In the genomic region with DNA sequence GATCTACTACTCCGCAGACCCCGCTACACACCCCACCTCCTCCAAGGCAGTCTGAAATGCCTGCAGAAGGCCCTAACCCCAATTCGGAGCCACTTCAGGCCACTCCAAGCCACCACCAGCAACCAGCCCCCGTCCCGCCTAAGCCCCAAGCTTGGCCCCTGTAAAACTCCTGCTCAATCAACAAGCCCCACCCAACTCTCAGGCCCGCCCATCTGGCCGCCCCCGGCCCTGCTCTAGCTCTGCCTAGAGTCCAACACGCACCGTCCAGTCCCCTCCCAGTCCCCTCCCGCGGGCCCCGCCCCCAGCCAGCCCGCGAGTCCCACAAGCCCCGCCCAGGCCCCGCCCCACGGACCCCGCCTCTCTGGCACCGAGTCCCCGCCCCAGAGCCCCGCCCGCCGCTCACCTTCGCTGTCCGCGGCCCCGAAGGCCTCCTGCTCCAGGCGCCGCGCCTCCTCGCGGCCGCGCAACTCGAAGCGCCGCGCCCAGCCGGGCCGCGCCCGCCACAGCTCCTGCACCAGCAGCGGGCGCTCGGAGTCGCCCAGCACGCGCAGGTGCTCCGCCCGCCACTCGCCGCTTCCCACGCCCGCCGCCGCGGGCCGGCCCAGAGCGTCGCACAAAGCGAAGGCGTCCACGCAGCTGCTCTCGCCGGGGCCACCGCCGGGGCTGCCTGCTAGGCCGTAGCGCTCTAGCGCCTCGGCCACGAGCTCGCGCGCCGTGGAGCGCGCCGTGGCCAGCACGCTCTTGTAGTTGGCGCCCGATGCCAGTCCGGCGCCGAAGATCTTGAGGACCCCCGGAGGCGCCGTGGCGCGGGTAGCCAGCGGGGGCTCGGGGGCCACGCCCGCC, we compare ENCODE assay signal across 1 cellular context.
A peak's percentile ranks its signal among the peaks of the same experiment; 100 is the strongest.
TF ChIP-seq lines count a peak whose summit lies in the region.

No MANE protein-coding gene starts in this region.

TF ChIP-seq in K562, 482 proteins besides CTCF, POLR2A, EP300 and RAD21 (continued from another document and continues in another):
- TF ChIP-seq CHD7 (IDR thresholded peaks at IDR 0.05; ENCODE audit: low read depth, low read length), result no peak
- no peak; the same call in none of the 2 replicates for TF ChIP-seq GATAD2B (IDR thresholded peaks at IDR 0.05; ENCODE audit: borderline replicate concordance)
- no peak for TF ChIP-seq ZNF217 (CRISPR knock-in tag; IDR thresholded peaks at IDR 0.05)
- no peak for TF ChIP-seq NFRKB (IDR thresholded peaks at IDR 0.05; ENCODE audit: low read depth)
- TF ChIP-seq FIP1L1 (IDR thresholded peaks at IDR 0.05; ENCODE audit: low read depth, low read length, poor library complexity, severe bottlenecking), result peak; percentile 59
- peak; percentile 54 for TF ChIP-seq SOX6 (IDR thresholded peaks at IDR 0.05)
- no peak for TF ChIP-seq ILK (tag; IDR thresholded peaks at IDR 0.05; ENCODE audit: borderline replicate concordance, low read depth)
- peak; percentile 77 for TF ChIP-seq EGR1 (conservative IDR thresholded peaks at IDR 0.05)
- no peak; the same call in 1 of the 2 replicates for TF ChIP-seq TOE1 (IDR thresholded peaks at IDR 0.05; ENCODE audit: borderline replicate concordance)
- TF ChIP-seq TOE1 (CRISPR knock-in tag; IDR thresholded peaks at IDR 0.05; ENCODE audit: borderline replicate concordance, low read depth), result no peak
- no peak for TF ChIP-seq PRPF4 (IDR thresholded peaks at IDR 0.05; ENCODE audit: insufficient read depth, low read depth, low read length, poor library complexity, severe bottlenecking)
- no peak for TF ChIP-seq SNRNP70 (optimal IDR thresholded peaks at IDR 0.05; ENCODE audit: low read depth, low read length)
- peak; percentile 78; the same call in 1 of the 2 replicates for TF ChIP-seq BHLHE40 (IDR thresholded peaks at IDR 0.05; ENCODE audit: low read length)
- TF ChIP-seq SPI1 (IDR thresholded peaks at IDR 0.05; ENCODE audit: borderline replicate concordance, low read depth, low read length), result no peak
- no peak for TF ChIP-seq ARHGAP35 (IDR thresholded peaks at IDR 0.05; ENCODE audit: partially characterized antibody)
- TF ChIP-seq FOXA3 (CRISPR knock-in tag; conservative IDR thresholded peaks at IDR 0.05 in 1 of 2, IDR thresholded peaks at IDR 0.05 in 1 of 2), result no peak
- peak; percentile 92; the same call in 1 of the 2 replicates for TF ChIP-seq ERF (CRISPR knock-in tag; IDR thresholded peaks at IDR 0.05)
- no peak for TF ChIP-seq ZNF644 (tag; IDR thresholded peaks at IDR 0.05; ENCODE audit: low read depth)
- TF ChIP-seq ZNF77 (CRISPR knock-in tag; IDR thresholded peaks at IDR 0.05), result no peak
- no peak for TF ChIP-seq RBM14 (IDR thresholded peaks at IDR 0.05; ENCODE audit: borderline replicate concordance, insufficient read depth, low read depth, low read length)
- TF ChIP-seq JUND (IDR thresholded peaks at IDR 0.05; ENCODE audit: borderline replicate concordance, low read depth, low read length), result peak; percentile 32; the same call in 1 of the 2 replicates
- no peak; the same call in 2 of the 3 replicates for TF ChIP-seq JUND (tag; IDR thresholded peaks at IDR 0.05; ENCODE audit: borderline replicate concordance, low read depth, low read length)
- no peak for TF ChIP-seq ZBED1 (IDR thresholded peaks at IDR 0.05)
- TF ChIP-seq HDAC3 (IDR thresholded peaks at IDR 0.05; ENCODE audit: borderline replicate concordance, partially characterized antibody), result no peak
- TF ChIP-seq NR1H2 (CRISPR knock-in tag; IDR thresholded peaks at IDR 0.05), result no peak
- no peak for TF ChIP-seq TRIM28 (IDR thresholded peaks at IDR 0.05)
- TF ChIP-seq ZNF518B (CRISPR knock-in tag; IDR thresholded peaks at IDR 0.05), result no peak
- no peak for TF ChIP-seq ZNF124 (CRISPR knock-in tag; IDR thresholded peaks at IDR 0.05)
- TF ChIP-seq XRCC4 (IDR thresholded peaks at IDR 0.05; ENCODE audit: extremely low read depth, insufficient read depth, insufficient read length), result no peak
- TF ChIP-seq GATA2 (CRISPR knock-in tag; IDR thresholded peaks at IDR 0.05), result no peak
- peak; percentile 57; the same call in 1 of the 2 replicates for TF ChIP-seq ZNF24 (IDR thresholded peaks at IDR 0.05)
- no peak for TF ChIP-seq HMG20B (CRISPR knock-in tag; IDR thresholded peaks at IDR 0.05)
- TF ChIP-seq TAF7 (tag; IDR thresholded peaks at IDR 0.05), result no peak
- TF ChIP-seq FUS (optimal IDR thresholded peaks at IDR 0.05; ENCODE audit: low read depth, low read length), result peak; percentile 65
- TF ChIP-seq ZNF12 (CRISPR knock-in tag; IDR thresholded peaks at IDR 0.05), result peak; percentile 45; the same call in 1 of the 2 replicates
- no peak for TF ChIP-seq ZNF586 (CRISPR knock-in tag; conservative IDR thresholded peaks at IDR 0.05)
- TF ChIP-seq XRCC3 (IDR thresholded peaks at IDR 0.05), result no peak
- TF ChIP-seq KDM1A (IDR thresholded peaks at IDR 0.05), result no peak
- TF ChIP-seq ZNF212 (CRISPR knock-in tag; IDR thresholded peaks at IDR 0.05), result no peak
- TF ChIP-seq PHB2 (IDR thresholded peaks at IDR 0.05; ENCODE audit: low read depth), result peak; percentile 9; the same call in 1 of the 2 replicates
- no peak for TF ChIP-seq ZSCAN32 (CRISPR knock-in tag; IDR thresholded peaks at IDR 0.05)
- TF ChIP-seq SREBF1 (IDR thresholded peaks at IDR 0.05; ENCODE audit: borderline replicate concordance, low read depth, low read length), result no peak
- TF ChIP-seq ATF1 (CRISPR knock-in tag; IDR thresholded peaks at IDR 0.05), result no peak
- peak; percentile 63 for TF ChIP-seq ATF1 (tag; IDR thresholded peaks at IDR 0.05)
- no peak for TF ChIP-seq ZNF274 (IDR thresholded peaks at IDR 0.05; ENCODE audit: borderline replicate concordance, low read depth, low read length)
- TF ChIP-seq SRSF9 (IDR thresholded peaks at IDR 0.05; ENCODE audit: borderline replicate concordance, low read depth, low read length), result no peak
- no peak for TF ChIP-seq PHF21A (IDR thresholded peaks at IDR 0.05; ENCODE audit: borderline replicate concordance, low read depth)
- no peak for TF ChIP-seq MEF2D (tag; conservative IDR thresholded peaks at IDR 0.05; ENCODE audit: low read depth)
- peak; percentile 86 for TF ChIP-seq MTA3 (IDR thresholded peaks at IDR 0.05; ENCODE audit: borderline replicate concordance)
- TF ChIP-seq, protein P1, sequence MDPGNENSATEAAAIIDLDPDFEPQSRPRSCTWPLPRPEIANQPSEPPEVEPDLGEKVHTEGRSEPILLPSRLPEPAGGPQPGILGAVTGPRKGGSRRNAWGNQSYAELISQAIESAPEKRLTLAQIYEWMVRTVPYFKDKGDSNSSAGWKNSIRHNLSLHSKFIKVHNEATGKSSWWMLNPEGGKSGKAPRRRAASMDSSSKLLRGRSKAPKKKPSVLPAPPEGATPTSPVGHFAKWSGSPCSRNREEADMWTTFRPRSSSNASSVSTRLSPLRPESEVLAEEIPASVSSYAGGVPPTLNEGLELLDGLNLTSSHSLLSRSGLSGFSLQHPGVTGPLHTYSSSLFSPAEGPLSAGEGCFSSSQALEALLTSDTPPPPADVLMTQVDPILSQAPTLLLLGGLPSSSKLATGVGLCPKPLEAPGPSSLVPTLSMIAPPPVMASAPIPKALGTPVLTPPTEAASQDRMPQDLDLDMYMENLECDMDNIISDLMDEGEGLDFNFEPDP (CRISPR knock-in tag; IDR thresholded peaks at IDR 0.05), result no peak
- TF ChIP-seq SMARCC2 (IDR thresholded peaks at IDR 0.05; ENCODE audit: low read depth), result no peak
- peak; percentile 56 for TF ChIP-seq HCFC1 (IDR thresholded peaks at IDR 0.05; ENCODE audit: low read depth, low read length)
- no peak for TF ChIP-seq NBN (IDR thresholded peaks at IDR 0.05; ENCODE audit: low read depth)
- no peak for TF ChIP-seq LEF1 (IDR thresholded peaks at IDR 0.05)
